In the genomic region with DNA sequence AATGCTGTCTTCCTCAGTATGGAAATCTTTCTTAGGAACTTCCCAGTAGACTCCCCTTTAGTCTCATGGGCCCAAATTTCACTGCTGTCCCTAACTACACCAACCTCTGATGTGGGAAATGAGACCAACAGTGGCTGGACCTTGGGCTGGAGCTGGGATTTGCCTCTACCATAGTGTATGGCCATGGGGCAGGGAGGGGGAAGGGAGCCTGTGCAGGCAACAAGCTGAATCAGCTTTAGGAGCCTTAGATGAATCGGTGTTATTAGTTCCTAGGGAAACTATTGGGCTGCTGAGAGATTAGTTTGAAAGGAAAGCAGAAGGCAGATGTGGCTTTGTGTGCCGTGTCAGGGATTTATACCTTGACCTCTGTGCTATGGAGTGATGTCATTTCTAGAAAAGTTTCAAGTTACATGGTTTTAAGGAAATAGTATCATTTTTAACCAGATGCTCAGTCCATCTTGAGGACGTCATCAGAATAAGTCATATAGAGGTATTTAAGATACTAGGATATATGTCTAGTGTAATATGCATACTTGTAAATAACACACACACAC, we compare ENCODE assay signal across 20 cellular contexts. TPM values are rescaled to one million over a fixed set of nuclear protein-coding genes. Genes with fewer than 3 reads are reported as not detected.
DNase-seq lines count a peak whose midpoint lies in the region; ATAC-seq, FAIRE-seq and TF ChIP-seq lines count a peak whose summit lies in the region.
"Had no signal": no experiment of that assay in that cellular context is flagged by ENCODE, and none has a peak within 500 bp of the region (broad histone marks: within the 10 kb centered on the region; RNA-seq: fewer than 3 reads in every experiment).

No MANE protein-coding gene starts in this region.

- POLR2A ChIA-PET in K562 (lab: Yijun Ruan, JAX) = no interaction called here
- POLR2A ChIA-PET in T-cell (lab: Charles Lee) = no interaction called here

- H4K20me1 ChIP-seq in K562 (replicated peaks; ENCODE audit: control insufficient read depth, insufficient read depth, low read length) = no peaks in the 10 kb centered on the region
- H4K20me1 ChIP-seq: BLaER1 treated with 17β-estradiol and CSF1 and Interleukin-3, amounts not matched to agents 10 nM and 100 nM had no signal

- no peak for TF ChIP-seq RAD21 in K562 (CRISPR knock-in tag; conservative IDR thresholded peaks at IDR 0.05 in 1 of 2, IDR thresholded peaks at IDR 0.05 in 1 of 2)
- no peak for TF ChIP-seq RAD21 in liver (IDR thresholded peaks at IDR 0.05)

- peak; percentile 35 for DNase-seq in DMS53 (lab: John Stamatoyannopoulos, UW)
- DNase-seq in DMS53 treated with DMSO at 0.1 percent for 48 hours (lab: John Stamatoyannopoulos, UW; ENCODE audit: unreplicated experiment) = no peak
- DNase-seq in K562 (ENCODE audit: extremely low read depth in 1 of 4, low spot score in 3 of 4) = no peak
- DNase-seq in T-cell = no peak
- DNase-seq in stimulated activated naive CD4-positive, alpha-beta T cell (lab: John Stamatoyannopoulos, UW) = no peak
- no peak for DNase-seq in OCI-M2 (lab: John Stamatoyannopoulos, UW; ENCODE audit: unreplicated experiment)
- DNase-seq: activated CD4-positive, alpha-beta T cell treated with anti-CD3 and anti-CD28 coated beads for 1 hour; GOT3; sigmoid colon; stimulated activated CD4-positive, alpha-beta T cell treated with anti-CD3 and anti-CD28 coated beads, Interleukin-4, amount 100 ng/mL, for 1 hour; stimulated activated CD8-positive, alpha-beta memory T cell treated with anti-CD3 and anti-CD28 coated beads, Interleukin-4, amount 100 ng/mL, for 48 hours; testis had no signal

- H3K36me3 ChIP-seq in K562 (ENCODE audit: control insufficient read depth, insufficient read depth, low read length) (no peaks in the 10 kb centered on the region), liver (ENCODE audit: control insufficient read depth in 4 of 4, insufficient read depth in 3 of 4, low read depth in 1 of 4, low read length in 3 of 4) (peaks cover 2 to 38% (median 18%) of the 10 kb centered on the region in 4 donors)
- H3K36me3 ChIP-seq: BLaER1 treated with 17β-estradiol and CSF1 and Interleukin-3, amounts not matched to agents 10 nM and 100 nM; cardiac muscle cell; sigmoid colon had no signal

- H3K27me3 ChIP-seq in K562 (ENCODE audit: control insufficient read depth in 2 of 2, insufficient read depth in 2 of 2, low read length in 2 of 2) (no peaks in the 10 kb centered on the region), liver (ENCODE audit: control insufficient read depth in 4 of 4, insufficient read depth in 4 of 4, low read length in 3 of 4) (no peaks in the 10 kb centered on the region)
- H3K27me3 ChIP-seq: BLaER1 treated with 17β-estradiol and CSF1 and Interleukin-3, amounts not matched to agents 10 nM and 100 nM; cardiac muscle cell; sigmoid colon; testis had no signal

- H3K79me2 ChIP-seq in K562 (ENCODE audit: control insufficient read depth, insufficient read depth, low read length) = no peaks in the 10 kb centered on the region

- TF ChIP-seq POLR2A in K562 (conservative IDR thresholded peaks at IDR 0.05) = no peak

- H3K9me3 ChIP-seq in K562 (replicated peaks; ENCODE audit: control insufficient read depth, insufficient read depth, low read depth, low read length) (no peaks in the 10 kb centered on the region), liver (ENCODE audit: control insufficient read depth in 4 of 4, low read length in 3 of 4) (no peaks in the 10 kb centered on the region)
- H3K9me3 ChIP-seq: BLaER1 treated with 17β-estradiol and CSF1 and Interleukin-3, amounts not matched to agents 10 nM and 100 nM; sigmoid colon; testis had no signal

- TF ChIP-seq CTCF in K562 (IDR thresholded peaks at IDR 0.05 in 2 of 3, conservative IDR thresholded peaks at IDR 0.05 in 1 of 3; ENCODE audit: insufficient read depth in 2 of 3, low read depth in 1 of 3, low read length in 3 of 3) (no peak), liver (IDR thresholded peaks at IDR 0.05; ENCODE audit: low read depth, low read length, missing input control) (no peak)

- H3K4me1 Mint-ChIP-seq in T-cell = no peaks in the 10 kb centered on the region
- H3K4me1 Mint-ChIP-seq: activated naive CD4-positive, alpha-beta T cell treated with anti-CD3 and anti-CD28 coated beads, Interleukin-2, amount 50 U/mL, for 24 hours had no signal

- in situ Hi-C loops in K562 (cut with MboI) = loop anchor here (10.0 kb wide), 1 partner anchor 199 kb away; the partner anchor contains the start of gene SLC17A8

- CTCF ChIA-PET in K562 (lab: Yijun Ruan, JAX; ENCODE audit: low intra/inter-chr PET ratio) = interaction anchor here (0.6 to 2.6 kb wide), 7 partner anchors 162 to 1511 kb away, joined by 3 to 35 read pairs (median 6); no protein-coding TSS in a partner anchor
- CTCF ChIA-PET in T-cell (lab: Charles Lee) = interaction anchor here in 1 of 2 donors (1.9 to 2.6 kb wide), 2 partner anchors 11 to 319 kb away, joined by 6 to 13 read pairs; no protein-coding TSS in a partner anchor

- ATAC-seq in K562 (no peak), T-cell (replicated peaks in 1 of 4) (no peak), HG02610 (IDR thresholded peaks at IDR 0.05; ENCODE audit: unreplicated experiment) (no peak)

- WGBS in K562 (ENCODE audit: insufficient coverage, low coverage, missing lambda C conversion rate) = 6% methylated on average over 3 of the region's 3 CpGs
- 31% methylated on average over 3 of the region's 3 CpGs for WGBS in liver

- no peak overlapping the region for H2AFZ ChIP-seq in K562 (ENCODE audit: low read depth, low read length)

- intact Hi-C loops in K562 (cut with micrococcal nuclease) = loop anchor here (1.0 to 10.0 kb wide), 4 partner anchors 162 to 1509 kb away; no protein-coding TSS in a partner anchor

- no peaks in the 10 kb centered on the region for H3K9me3 Mint-ChIP-seq in T-cell
- H3K9me3 Mint-ChIP-seq: activated naive CD4-positive, alpha-beta T cell treated with anti-CD3 and anti-CD28 coated beads, Interleukin-2, amount 50 U/mL, for 24 hours had no signal

- no peak overlapping the region for H3K4me3 ChIP-seq in K562
- no peak overlapping the region for H3K4me3 ChIP-seq in liver (ENCODE audit: low read depth in 1 of 3, low read length in 3 of 3)
- H3K4me3 ChIP-seq: BLaER1 treated with 17β-estradiol and CSF1 and Interleukin-3, amounts not matched to agents 10 nM and 100 nM; cardiac muscle cell; lung; sigmoid colon; testis had no signal

- H3K27me3 Mint-ChIP-seq in T-cell = peaks cover 4 to 8% of the 10 kb centered on the region in 2 donors

- no peaks in the 10 kb centered on the region for H3K9me1 ChIP-seq in K562 (ENCODE audit: control insufficient read depth, insufficient read depth, low read length)

- no peaks in the 10 kb centered on the region for H3K4me1 ChIP-seq in K562 (replicated peaks in 1 of 2; ENCODE audit: control insufficient read depth in 2 of 2, insufficient read depth in 2 of 2, low read length in 2 of 2)
- H3K4me1 ChIP-seq in liver (ENCODE audit: control insufficient read depth in 4 of 4, insufficient read depth in 4 of 4, low read length in 3 of 4) = peaks cover 0 to 45% (median 43%) of the 10 kb centered on the region in 4 donors
- H3K4me1 ChIP-seq: sigmoid colon, testis had no signal

- H3K27ac Mint-ChIP-seq in T-cell = no peak overlapping the region
- H3K27ac Mint-ChIP-seq: activated naive CD4-positive, alpha-beta T cell treated with anti-CD3 and anti-CD28 coated beads, Interleukin-2, amount 50 U/mL, for 24 hours had no signal

- no peaks in the 10 kb centered on the region for H3K36me3 Mint-ChIP-seq in T-cell
- H3K36me3 Mint-ChIP-seq: activated naive CD4-positive, alpha-beta T cell treated with anti-CD3 and anti-CD28 coated beads, Interleukin-2, amount 50 U/mL, for 24 hours had no signal

- BruUV-seq in K562 (replicated peaks; lab: Mats Ljungman, UMichigan) = no TSS peak

- H3K4me2 ChIP-seq in K562 (ENCODE audit: insufficient read depth, low read length) = no peak overlapping the region

- no peak overlapping the region for H3K9ac ChIP-seq in K562 (ENCODE audit: insufficient read depth in 1 of 2, low read depth in 2 of 2, low read length in 2 of 2)
- no peak overlapping the region for H3K9ac ChIP-seq in liver (ENCODE audit: low read depth in 1 of 2, low read length in 2 of 2)
- H3K9ac ChIP-seq: BLaER1 treated with 17β-estradiol and CSF1 and Interleukin-3, amounts not matched to agents 10 nM and 100 nM had no signal

- H3K4me3 Mint-ChIP-seq in T-cell = no peak overlapping the region
- H3K4me3 Mint-ChIP-seq: activated naive CD4-positive, alpha-beta T cell treated with anti-CD3 and anti-CD28 coated beads, Interleukin-2, amount 50 U/mL, for 24 hours had no signal

- FAIRE-seq in K562 (lab: Jason Lieb, UNC) = no peak

- TF ChIP-seq EP300 in K562 (IDR thresholded peaks at IDR 0.05; ENCODE audit: low read length) = no peak

- H3K27ac ChIP-seq in K562 (ENCODE audit: extremely low read depth, low read depth, low read length) (no peak overlapping the region), liver (ENCODE audit: low read depth in 1 of 2, low read length in 2 of 2) (peak overlapping the region; percentile 46 to 70)
- H3K27ac ChIP-seq: 22Rv1, cardiac muscle cell, sigmoid colon, testis had no signal

TF ChIP-seq in K562, 482 proteins besides CTCF, POLR2A, EP300 and RAD21:
- TF ChIP-seq ZNF316 (IDR thresholded peaks at IDR 0.05) = 0 out of 2 replicates have a peak, but pooled peaks have one; percentile 2
- TF ChIP-seq ZBED1 (IDR thresholded peaks at IDR 0.05) = no peak

TF ChIP-seq in liver, 16 proteins besides CTCF, POLR2A, EP300 and RAD21 (continues in another document):
- TF ChIP-seq YY1 (IDR thresholded peaks at IDR 0.05) (no peak), FOXA1 (IDR thresholded peaks at IDR 0.05) (no peak), GABPA (IDR thresholded peaks at IDR 0.05 in 1 of 2, conservative IDR thresholded peaks at IDR 0.05 in 1 of 2) (no peak)

RNA-seq across cellular contexts. Expression of gene GAS2L3, which starts 19.6 kb away (rescaled TPM):
- 4.0 and 15.6 TPM in 2 replicates for total RNA-seq in K562 (2011; cell fraction: chromatin; rRNA removed; ENCODE audit: low replicate concordance)
- 2.2 and 2.5 TPM in 2 replicates for total RNA-seq in K562 (2011; cell fraction: nucleolus; rRNA removed)
- total RNA-seq in K562 (2011; cell fraction: nucleoplasm; rRNA removed) = 4.7 and 8.2 TPM in 2 replicates
- total RNA-seq in K562 (2014; rRNA removed) (2.0 and 3.5 TPM in 2 replicates), K562 (2014; rRNA removed; fragmentation: Illumina TruSeq; extraction: Trizol) (6.9 and 7.3 TPM in 2 replicates), K562 (2015; rRNA removed; fragmentation: Illumina TruSeq; extraction: Trizol) (7.2 and 9.8 TPM in 2 replicates), K562 (2021) (5.0 and 5.9 TPM in 2 replicates), liver (10 to 100 TPM in 1 of 2 donors, 1 to 10 TPM in 1; 3.3 to 17.6 TPM), T-cell (under 1 TPM in 2 of 5 donors, not detected in 3; 0.09 to 0.16 TPM)
- polyA plus RNA-seq in K562 (2011; rRNA removed) (2.2 and 2.6 TPM in 2 replicates), K562 (2014; fragmentation: Illumina TruSeq; extraction: Trizol) (3.9 and 5.0 TPM in 2 replicates), K562 (2014; fragmentation: Nextera tagmentation; extraction: Ambion mirVana) (1 to 10 TPM; 1.6 to 2.2 TPM), K562 (2014; rRNA removed) (1.5 and 2.8 TPM in 2 replicates), liver (1 to 10 TPM in 1 of 2 donors, under 1 TPM in 1; 0.76 to 1.4 TPM)
- 0.25 and 0.56 TPM in 2 replicates for polyA plus RNA-seq in K562 (2011; cell fraction: cytosol; rRNA removed)
- polyA plus RNA-seq in K562 (2011; cell fraction: nucleus; rRNA removed) = 2.1 and 4.6 TPM in 2 replicates
- 3.2 and 5.2 TPM in 2 replicates for polyA plus RNA-seq in K562 (2012)
- polyA minus RNA-seq in K562 (2011; rRNA and poly(A)+ RNA removed) = 4.2 and 5.1 TPM in 2 replicates
- 0.64 and 1.1 TPM in 2 replicates for polyA minus RNA-seq in K562 (2011; cell fraction: cytosol; rRNA and poly(A)+ RNA removed)
- polyA minus RNA-seq in K562 (2011; cell fraction: nucleus; rRNA and poly(A)+ RNA removed) = 3.1 and 8.6 TPM in 2 replicates
- total RNA-seq: HT1080 had no signal
